Comparison of ENCODE assay signal across 24 cellular contexts in genomic region chr5:167534131-167534530, GRCh38.
"Had no signal": no experiment of that assay in that cellular context is flagged by ENCODE, and none has a peak within 500 bp of the region (broad histone marks: within the 10 kb centered on the region; RNA-seq: fewer than 3 reads in every experiment).

No MANE protein-coding gene starts in this region.

- H3K4me1 ChIP-seq: left ventricle myocardium inferior, right atrium auricular region, right lobe of liver, stomach, suprapubic skin, tibial artery, upper lobe of right lung had no signal

- DNase-seq: hypothalamus; islet precursor cell; left ventricle myocardium inferior; midbrain; mucosa of descending colon; naive thymus-derived CD4-positive, alpha-beta T cell; ovary; right lobe of liver; stimulated activated CD4-positive, alpha-beta T cell treated with anti-CD3 and anti-CD28 coated beads, Interleukin-12 subunit alpha, Interleukin-12 subunit beta, amount 100 ng/mL, for 4 hours; stimulated activated CD4-positive, alpha-beta T cell treated with anti-CD3 and anti-CD28 coated beads, Interleukin-15, amount 100 ng/mL, for 24 hours; stimulated activated CD4-positive, alpha-beta T cell treated with anti-CD3 and anti-CD28 coated beads, Interleukin-2, amount 100 ng/mL, for 24 hours; stimulated activated CD4-positive, alpha-beta T cell treated with anti-CD3 and anti-CD28 coated beads, Interleukin-4, amount 100 ng/mL, for 1 hour; stimulated activated naive B cell treated with anti-CD40 and anti-IgM and Interleukin-4, amounts not matched to agents 10 μg/mL and 1 μg/mL and 100 μg/mL, for 72 hours; stimulated activated naive CD8-positive, alpha-beta T cell treated with anti-CD3 and anti-CD28 coated beads, Interleukin-15, Interleukin-2, amounts not matched to agents 100 U/mL and 50 U/mL, for 24 hours; stomach; tibial artery; trophoblast cell; upper lobe of right lung had no signal

- H3K27ac ChIP-seq: left ventricle myocardium inferior, ovary, right atrium auricular region, right lobe of liver, skin epidermis, stomach, suprapubic skin, thoracic aorta, tibial artery, upper lobe of right lung had no signal

- H3K9me3 ChIP-seq: mucosa of descending colon, ovary, right atrium auricular region, right lobe of liver, suprapubic skin, thoracic aorta, tibial artery, upper lobe of right lung had no signal

- H3K4me3 ChIP-seq: left ventricle myocardium inferior, lung, mucosa of descending colon, ovary, right atrium auricular region, right lobe of liver, skin epidermis, stomach, suprapubic skin, thoracic aorta, tibial artery, upper lobe of right lung had no signal

- H3K27me3 ChIP-seq: ovary, right atrium auricular region, right lobe of liver, stomach, suprapubic skin, tibial artery, upper lobe of right lung had no signal

- ATAC-seq: mucosa of descending colon; naive thymus-derived CD4-positive, alpha-beta T cell; natural killer cell treated with Interleukin-12 subunit alpha and Interleukin-12 subunit beta and Interleukin-15 and Interleukin-18, amount 100 ng/mL, for 72 hours; right lobe of liver; stimulated activated naive B cell treated with anti-CD40 and anti-IgM and Interleukin-4, amounts not matched to agents 10 μg/mL and 1 μg/mL and 100 μg/mL, for 72 hours; stimulated activated naive CD8-positive, alpha-beta T cell treated with anti-CD3 and anti-CD28 coated beads, Interleukin-15, Interleukin-2, amounts not matched to agents 100 U/mL and 50 U/mL, for 24 hours; upper lobe of right lung had no signal

- H3K36me3 ChIP-seq: left ventricle myocardium inferior, ovary, right atrium auricular region, right lobe of liver, stomach, suprapubic skin, thoracic aorta, tibial artery, upper lobe of right lung had no signal
